Comparison of ENCODE assay signal across 14 cellular contexts in the genomic region with DNA sequence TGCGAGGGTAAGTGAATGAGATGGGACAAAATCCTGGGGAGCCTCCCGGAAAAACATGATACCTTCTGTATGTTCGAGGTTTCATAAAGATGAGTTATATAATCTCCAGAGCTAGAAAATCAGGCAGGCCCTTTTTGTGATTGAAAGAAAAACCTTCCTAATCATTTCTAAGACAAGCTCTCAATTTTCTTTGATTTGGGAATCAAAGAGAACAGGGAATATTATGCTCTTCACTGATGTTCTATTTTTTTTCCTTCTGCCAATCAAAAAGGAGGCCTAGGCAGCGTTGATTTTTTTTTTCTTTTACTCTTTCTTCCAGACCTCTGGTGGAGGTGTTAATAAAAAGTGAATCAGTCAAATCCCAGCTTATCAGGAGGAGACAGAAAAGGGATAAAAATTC. TPM values are rescaled to one million over a fixed set of nuclear protein-coding genes. Genes with fewer than 3 reads are reported as not detected.
DNase-seq lines count a peak whose midpoint lies in the region; TF ChIP-seq lines count a peak whose summit lies in the region.
"Had no signal": no experiment of that assay in that cellular context is flagged by ENCODE, and none has a peak within 500 bp of the region (broad histone marks: within the 10 kb centered on the region; RNA-seq: fewer than 3 reads in every experiment).

No MANE protein-coding gene starts in this region.

- no peak overlapping the region for H3K4me2 ChIP-seq in neuronal stem cell (ENCODE audit: insufficient read depth, low read length, poor library complexity, severe bottlenecking)

- H3K23ac ChIP-seq in neuronal stem cell (ENCODE audit: low read depth, low read length, poor library complexity), result no peak overlapping the region

- POLR2A ChIA-PET in A673 (lab: Charles Lee; ENCODE audit: low non-redundant PET), result no interaction called here

- H2BK120ac ChIP-seq in neuronal stem cell (ENCODE audit: low read depth, low read length), result no peak overlapping the region

- H3K9me3 ChIP-seq in A673 (ENCODE audit: low read depth, low read length, poor library complexity, severe bottlenecking) (no peaks in the 10 kb centered on the region), neuronal stem cell (replicated peaks in 1 of 2; ENCODE audit: control insufficient read depth in 2 of 2, insufficient read depth in 1 of 2, low read depth in 1 of 2, low read length in 2 of 2) (no peaks in the 10 kb centered on the region)
- H3K9me3 ChIP-seq: BE2C had no signal

- no peaks in the 10 kb centered on the region for H3K79me1 ChIP-seq in neuronal stem cell (ENCODE audit: low read depth, low read length)

- H3K18ac ChIP-seq in neuronal stem cell (ENCODE audit: low read length), result no peak overlapping the region

- peaks cover under 1% of the 10 kb centered on the region for H3K4me1 ChIP-seq in A673 (ENCODE audit: insufficient read depth, low read length, poor library complexity, severe bottlenecking)
- peaks cover 0 to 7% of the 10 kb centered on the region in 2 donors for H3K4me1 ChIP-seq in neuronal stem cell (ENCODE audit: control insufficient read depth in 2 of 2, insufficient read depth in 1 of 2, low read depth in 1 of 2, low read length in 2 of 2)
- H3K4me1 ChIP-seq: BE2C had no signal

- no peak overlapping the region for H2AK5ac ChIP-seq in neuronal stem cell (ENCODE audit: low read depth, low read length)

- BruUV-seq in A673 (replicated peaks; lab: Mats Ljungman, UMichigan), result no TSS peak

- no peaks in the 10 kb centered on the region for H3K27me3 ChIP-seq in A673 (replicated peaks; ENCODE audit: insufficient read depth, low read depth, low read length, poor library complexity)
- no peaks in the 10 kb centered on the region for H3K27me3 ChIP-seq in neuronal stem cell (ENCODE audit: control insufficient read depth in 3 of 3, insufficient read depth in 3 of 3, low read depth in 1 of 3, low read length in 3 of 3)
- H3K27me3 ChIP-seq: BE2C had no signal

- H3K27ac ChIP-seq in A673 (ENCODE audit: low read depth, low read length, poor library complexity, severe bottlenecking) (no peak overlapping the region), neuronal stem cell (replicated peaks; ENCODE audit: low read length) (no peak overlapping the region)
- H3K27ac ChIP-seq: C4-2B had no signal

- H3K36me3 ChIP-seq in A673 (ENCODE audit: insufficient read depth, low read length, poor library complexity, severe bottlenecking) (no peaks in the 10 kb centered on the region), neuronal stem cell (replicated peaks in 1 of 2; ENCODE audit: control insufficient read depth in 2 of 2, insufficient read depth in 2 of 2, low read length in 2 of 2) (no peaks in the 10 kb centered on the region)
- H3K36me3 ChIP-seq: BE2C had no signal

- H3K9ac ChIP-seq in neuronal stem cell (ENCODE audit: low read depth, low read length, poor library complexity), result no peak overlapping the region

- H4K91ac ChIP-seq in neuronal stem cell (ENCODE audit: low read depth, low read length, poor library complexity), result no peak overlapping the region

- H3K4ac ChIP-seq in neuronal stem cell (ENCODE audit: low read length), result no peak overlapping the region

- DNase-seq in A673 (ENCODE audit: low spot score), result peak; percentile 9
- peak; percentile 4 for DNase-seq in RPMI7951 (ENCODE audit: low read depth)
- DNase-seq in fibroblast of peridontal ligament (ENCODE audit: extremely low read depth), result peak; percentile 26
- DNase-seq in neuronal stem cell (ENCODE audit: low spot score), result no peak
- no peak for DNase-seq in NCI-H146 (lab: John Stamatoyannopoulos, UW)
- no peak for DNase-seq in COR-L47 (lab: John Stamatoyannopoulos, UW)
- DNase-seq in DMS114 treated with DMSO at 0.1 percent for 48 hours (lab: John Stamatoyannopoulos, UW; ENCODE audit: unreplicated experiment), result no peak
- DNase-seq: BE2C; CD4-positive, alpha-beta memory T cell; DND-41; GDM1; HFFc6 had no signal

- H4K8ac ChIP-seq in neuronal stem cell (ENCODE audit: low read depth, low read length), result no peak overlapping the region

- intact Hi-C loops in A673 (cut with micrococcal nuclease; ENCODE audit: unreplicated experiment), result no loop called here

- CTCF ChIA-PET in A673 (lab: Charles Lee), result no interaction called here

- no CpG with 5 or more reads among the region's 4 CpGs for WGBS in neuronal stem cell (ENCODE audit: extremely low coverage in 2 of 2, insufficient read length in 2 of 2, insufficient replicate concordance in 1 of 2), 2 donors

- TF ChIP-seq CTCF in A673 (conservative IDR thresholded peaks at IDR 0.05; ENCODE audit: low read depth, low read length), result no peak

- no peak overlapping the region for H2BK12ac ChIP-seq in neuronal stem cell (ENCODE audit: low read length)

- no peak overlapping the region for H2BK15ac ChIP-seq in neuronal stem cell (ENCODE audit: low read length)

- peak overlapping the region; percentile 25 for H2AFZ ChIP-seq in neuronal stem cell (ENCODE audit: low read length)

- no peak overlapping the region for H3K4me3 ChIP-seq in A673 (ENCODE audit: low read depth, low read length, poor library complexity, severe bottlenecking)
- no peak overlapping the region for H3K4me3 ChIP-seq in neuronal stem cell (ENCODE audit: low read length in 2 of 2)

- no peak overlapping the region for H2BK5ac ChIP-seq in neuronal stem cell (ENCODE audit: low read length)

- H3K14ac ChIP-seq in neuronal stem cell (ENCODE audit: low read length), result no peak overlapping the region

RNA-seq across cellular contexts. Expression of a gene that starts 34.5 kb away (rescaled TPM):
- total RNA-seq in A673 (2021), result 0.94 and 1.1 TPM in 2 replicates
- total RNA-seq in RPMI7951 (2014; rRNA removed; shearing (Covaris generic)), result not detected in 2 replicates
- not detected for polyA plus RNA-seq in neuronal stem cell (2013, experiment 1 of 2)
- not detected for polyA plus RNA-seq in neuronal stem cell (2013, experiment 2 of 2)
- total RNA-seq: CD4-positive, alpha-beta memory T cell; HepG2 had no signal
- polyA plus RNA-seq: CD4-positive, alpha-beta memory T cell; HepG2 had no signal

Comparison
In these comparisons a context has a peak if more than half of its experiments do, and no peak if none do; other contexts are left out.
1. DNase-seq: peak in A673 (single experiment), RPMI7951 (single experiment) and fibroblast of peridontal ligament (single experiment); none in neuronal stem cell (single experiment), NCI-H146 (single experiment), COR-L47 (single experiment) and DMS114 treated with DMSO at 0.1 percent for 48 hours (single experiment).